ENCODE assay signal across 22 cellular contexts in the genomic region with DNA sequence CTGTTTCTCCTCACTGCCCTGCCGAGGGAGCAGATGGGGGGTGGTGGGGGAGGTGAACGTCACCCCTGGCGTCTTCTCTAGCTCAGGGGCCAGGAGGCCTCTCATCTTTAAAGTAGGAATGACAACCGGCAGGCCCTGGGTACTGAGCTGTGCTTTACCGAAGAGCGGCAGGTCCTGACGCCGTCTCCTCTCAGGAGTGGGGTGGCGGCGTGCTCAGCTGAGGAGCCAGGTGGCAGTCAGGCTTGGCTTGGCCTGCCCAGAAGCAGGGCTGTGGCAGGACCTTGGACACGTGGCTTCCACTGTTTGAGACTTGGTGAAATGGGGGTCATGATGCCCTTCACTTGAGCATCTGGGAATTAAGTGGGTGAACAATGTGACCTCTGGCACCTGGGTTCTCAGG. TPM values are rescaled to one million over a fixed set of nuclear protein-coding genes. Genes with fewer than 3 reads are reported as not detected.
DNase-seq lines count a peak whose midpoint lies in the region; ATAC-seq, FAIRE-seq and TF ChIP-seq lines count a peak whose summit lies in the region.
"Had no signal": no experiment of that assay in that cellular context is flagged by ENCODE, and none has a peak within 500 bp of the region (broad histone marks: within the 10 kb centered on the region; RNA-seq: fewer than 3 reads in every experiment).

No MANE protein-coding gene starts in this region.

- TF ChIP-seq CTCF in chondrocyte (IDR thresholded peaks at IDR 0.05) (no peak), neural progenitor cell (IDR thresholded peaks at IDR 0.05) (no peak)

- H3K79me2 ChIP-seq in neural progenitor cell (ENCODE audit: low read depth) = peaks cover 49% of the 10 kb centered on the region

- H4K20me1 ChIP-seq in neural progenitor cell (ENCODE audit: low read depth) = peaks cover 15% of the 10 kb centered on the region

- no peaks in the 10 kb centered on the region for H3K27me3 ChIP-seq in neural progenitor cell

- H3K36me3 Mint-ChIP-seq in activated CD4-positive, alpha-beta T cell treated with anti-CD3 and anti-CD28 coated beads for 36 hours (ENCODE audit: low read depth) = peaks cover 45% of the 10 kb centered on the region
- H3K36me3 Mint-ChIP-seq in T-cell (peaks cover 22% of the 10 kb centered on the region), chondrocyte (ENCODE audit: low read depth) (peaks cover 18% of the 10 kb centered on the region), neural progenitor cell (peaks cover 18% of the 10 kb centered on the region)

- peaks cover 9% of the 10 kb centered on the region for H3K4me1 ChIP-seq in neural progenitor cell

- POLR2A ChIA-PET in activated CD4-positive, alpha-beta T cell treated with anti-CD3 and anti-CD28 coated beads for 36 hours (lab: Charles Lee) = no interaction called here
- POLR2A ChIA-PET in T-cell (lab: Charles Lee) = no interaction called here

- intact Hi-C loops in activated CD4-positive, alpha-beta T cell treated with anti-CD3 and anti-CD28 coated beads for 36 hours (cut with DNase I, micrococcal nuclease) = loop anchor here in 1 of 2 experiments (5.0 kb wide), 1 partner anchor 1463 kb away; the partner anchor contains the start of genes CEP104 and DFFB

- no peak for DNase-seq in activated CD4-positive, alpha-beta T cell treated with anti-CD3 and anti-CD28 coated beads for 36 hours
- no peak for DNase-seq in activated CD4-positive, alpha-beta T cell treated with anti-CD3 and anti-CD28 coated beads for 48 hours
- DNase-seq in T-cell (no peak), chondrocyte (ENCODE audit: low spot score) (no peak), neural progenitor cell (ENCODE audit: low spot score) (no peak), GM19239 (ENCODE audit: insufficient read length, low spot score) (no peak), nucleus accumbens (lab: John Stamatoyannopoulos, UW) (no peak)
- DNase-seq: 8988T; islet precursor cell; NCI-H1417 treated with DMSO at 0.1 percent for 48 hours; OCI-M1; posterior cingulate gyrus; SHP77 treated with DMSO at 0.1 percent for 48 hours; stimulated activated CD4-positive, alpha-beta T cell treated with anti-CD3 and anti-CD28 coated beads, Interleukin-4, amount 100 ng/mL, for 1 hour had no signal

- peaks cover 8% of the 10 kb centered on the region for H3F3A ChIP-seq in neural progenitor cell (ENCODE audit: low read depth)

- H3K27ac ChIP-seq in neural progenitor cell = no peak overlapping the region

- ATAC-seq in activated CD4-positive, alpha-beta T cell treated with anti-CD3 and anti-CD28 coated beads for 36 hours = no peak
- ATAC-seq in T-cell (replicated peaks in 1 of 4) (no peak), SK-N-SH treated with all-trans-retinoic acid at 6 μM for 48 hours (no peak)
- ATAC-seq: GM23338 had no signal

- CTCF ChIA-PET in activated CD4-positive, alpha-beta T cell treated with anti-CD3 and anti-CD28 coated beads for 36 hours (lab: Charles Lee) = no interaction called here
- CTCF ChIA-PET in T-cell (lab: Charles Lee) = no interaction called here

- no peaks in the 10 kb centered on the region for H3K9me3 ChIP-seq in neural progenitor cell (ENCODE audit: low read depth)

- FAIRE-seq in GM19239 (lab: Jason Lieb, UNC) = no peak
- FAIRE-seq: colon, HTR-8/SVneo, urothelium cell line had no signal

- no peaks in the 10 kb centered on the region for H3K36me3 ChIP-seq in neural progenitor cell

- H3K4me2 ChIP-seq in neural progenitor cell = no peak overlapping the region
- H3K4me2 ChIP-seq: GM23338 had no signal

- no peaks in the 10 kb centered on the region for H3K9me3 Mint-ChIP-seq in activated CD4-positive, alpha-beta T cell treated with anti-CD3 and anti-CD28 coated beads for 36 hours (ENCODE audit: low read depth)
- H3K9me3 Mint-ChIP-seq in T-cell = no peaks in the 10 kb centered on the region
- H3K9me3 Mint-ChIP-seq in chondrocyte (ENCODE audit: low read depth) = no peaks in the 10 kb centered on the region
- H3K9me3 Mint-ChIP-seq in neural progenitor cell = no peaks in the 10 kb centered on the region
- H3K9me3 Mint-ChIP-seq: GM23338; T-helper 1 cell treated with Interleukin-12 subunit alpha and Interleukin-12 subunit beta and Interleukin-4 antibody, amounts not matched to agents 30 μg/mL and 1 μg/mL, for 36 hours had no signal

- H3K4me3 ChIP-seq in neural progenitor cell = no peak overlapping the region
- H3K4me3 ChIP-seq: GM23338, lung had no signal

- H3K9ac ChIP-seq in neural progenitor cell = no peak overlapping the region

- no peaks in the 10 kb centered on the region for H3K27me3 Mint-ChIP-seq in activated CD4-positive, alpha-beta T cell treated with anti-CD3 and anti-CD28 coated beads for 36 hours
- H3K27me3 Mint-ChIP-seq in T-cell (no peaks in the 10 kb centered on the region), chondrocyte (ENCODE audit: low read depth) (no peaks in the 10 kb centered on the region), neural progenitor cell (ENCODE audit: insufficient read depth, low read depth) (peaks cover 6% of the 10 kb centered on the region)
- H3K27me3 Mint-ChIP-seq: B cell had no signal

- H2AFZ ChIP-seq in neural progenitor cell (replicated peaks) = no peak overlapping the region
- H2AFZ ChIP-seq: GM23338 had no signal

- no peak overlapping the region for H3K4me3 Mint-ChIP-seq in activated CD4-positive, alpha-beta T cell treated with anti-CD3 and anti-CD28 coated beads for 36 hours
- H3K4me3 Mint-ChIP-seq in T-cell (peak overlapping the region in 2 of 3 donors; percentile 21 to 84), chondrocyte (ENCODE audit: unreplicated experiment) (no peak overlapping the region), neural progenitor cell (peak overlapping the region; percentile 68)
- H3K4me3 Mint-ChIP-seq: B cell; GM23338; T-helper 1 cell treated with Interleukin-12 subunit alpha and Interleukin-12 subunit beta and Interleukin-4 antibody, amounts not matched to agents 30 μg/mL and 1 μg/mL, for 36 hours had no signal

- H3K4me1 Mint-ChIP-seq in activated CD4-positive, alpha-beta T cell treated with anti-CD3 and anti-CD28 coated beads for 36 hours = peaks cover 39% of the 10 kb centered on the region
- H3K4me1 Mint-ChIP-seq in T-cell = peaks cover 37 to 56% (median 51%) of the 10 kb centered on the region in 3 donors
- H3K4me1 Mint-ChIP-seq in chondrocyte (ENCODE audit: low read depth) = peaks cover 36% of the 10 kb centered on the region
- H3K4me1 Mint-ChIP-seq in neural progenitor cell = peaks cover 24% of the 10 kb centered on the region

- H3K27ac Mint-ChIP-seq in activated CD4-positive, alpha-beta T cell treated with anti-CD3 and anti-CD28 coated beads for 36 hours = peak overlapping the region; percentile 13
- no peak overlapping the region for H3K27ac Mint-ChIP-seq in T-cell
- peak overlapping the region; percentile 12 for H3K27ac Mint-ChIP-seq in chondrocyte (ENCODE audit: unreplicated experiment)
- no peak overlapping the region for H3K27ac Mint-ChIP-seq in neural progenitor cell
- H3K27ac Mint-ChIP-seq: B cell; GM23338; T-helper 1 cell treated with Interleukin-12 subunit alpha and Interleukin-12 subunit beta and Interleukin-4 antibody, amounts not matched to agents 30 μg/mL and 1 μg/mL, for 36 hours had no signal

TF ChIP-seq in SK-N-SH treated with all-trans-retinoic acid at 6 μM for 48 hours, 23 proteins besides CTCF, POLR2A, EP300 and RAD21 (continues in another document):
- TF ChIP-seq RARB (CRISPR knock-in tag; IDR thresholded peaks at IDR 0.05) (no peak), SNAI2 (CRISPR knock-in tag; IDR thresholded peaks at IDR 0.05) (no peak), ZNF8 (CRISPR knock-in tag; IDR thresholded peaks at IDR 0.05) (no peak), ARNTL (CRISPR knock-in tag; IDR thresholded peaks at IDR 0.05; ENCODE audit: borderline replicate concordance, low read depth) (no peak), GLIS3 (CRISPR knock-in tag; IDR thresholded peaks at IDR 0.05) (no peak), ZNF565 (CRISPR knock-in tag; conservative IDR thresholded peaks at IDR 0.05; ENCODE audit: low read depth) (no peak), ZFP3 (CRISPR knock-in tag; IDR thresholded peaks at IDR 0.05) (no peak), PPARA (CRISPR knock-in tag; IDR thresholded peaks at IDR 0.05; ENCODE audit: borderline replicate concordance) (no peak)
- TF ChIP-seq, protein P1, sequence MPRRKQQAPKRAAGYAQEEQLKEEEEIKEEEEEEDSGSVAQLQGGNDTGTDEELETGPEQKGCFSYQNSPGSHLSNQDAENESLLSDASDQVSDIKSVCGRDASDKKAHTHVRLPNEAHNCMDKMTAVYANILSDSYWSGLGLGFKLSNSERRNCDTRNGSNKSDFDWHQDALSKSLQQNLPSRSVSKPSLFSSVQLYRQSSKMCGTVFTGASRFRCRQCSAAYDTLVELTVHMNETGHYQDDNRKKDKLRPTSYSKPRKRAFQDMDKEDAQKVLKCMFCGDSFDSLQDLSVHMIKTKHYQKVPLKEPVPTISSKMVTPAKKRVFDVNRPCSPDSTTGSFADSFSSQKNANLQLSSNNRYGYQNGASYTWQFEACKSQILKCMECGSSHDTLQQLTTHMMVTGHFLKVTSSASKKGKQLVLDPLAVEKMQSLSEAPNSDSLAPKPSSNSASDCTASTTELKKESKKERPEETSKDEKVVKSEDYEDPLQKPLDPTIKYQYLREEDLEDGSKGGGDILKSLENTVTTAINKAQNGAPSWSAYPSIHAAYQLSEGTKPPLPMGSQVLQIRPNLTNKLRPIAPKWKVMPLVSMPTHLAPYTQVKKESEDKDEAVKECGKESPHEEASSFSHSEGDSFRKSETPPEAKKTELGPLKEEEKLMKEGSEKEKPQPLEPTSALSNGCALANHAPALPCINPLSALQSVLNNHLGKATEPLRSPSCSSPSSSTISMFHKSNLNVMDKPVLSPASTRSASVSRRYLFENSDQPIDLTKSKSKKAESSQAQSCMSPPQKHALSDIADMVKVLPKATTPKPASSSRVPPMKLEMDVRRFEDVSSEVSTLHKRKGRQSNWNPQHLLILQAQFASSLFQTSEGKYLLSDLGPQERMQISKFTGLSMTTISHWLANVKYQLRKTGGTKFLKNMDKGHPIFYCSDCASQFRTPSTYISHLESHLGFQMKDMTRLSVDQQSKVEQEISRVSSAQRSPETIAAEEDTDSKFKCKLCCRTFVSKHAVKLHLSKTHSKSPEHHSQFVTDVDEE (CRISPR knock-in tag; IDR thresholded peaks at IDR 0.05) = no peak

RNA-seq across cellular contexts. Expression of gene RER1, which starts 3.1 kb away (rescaled TPM):
- 100 to 1,000 TPM; 146 to 152 TPM for total RNA-seq in activated CD4-positive, alpha-beta T cell treated with anti-CD3 and anti-CD28 coated beads for 36 hours
- 100 to 1,000 TPM in 3 of 5 donors, 10 to 100 TPM in 2; 84.3 to 129 (median 125) TPM for total RNA-seq in T-cell
- 158 to 177 TPM (median 175 TPM) in 3 replicates for total RNA-seq in chondrocyte
- total RNA-seq in neural progenitor cell (ENCODE audit: low replicate concordance) = 39.1 and 42.5 TPM in 2 replicates

RNA-seq across cellular contexts. Expression of gene MORN1, which starts 3.4 kb away (rescaled TPM):
- total RNA-seq in activated CD4-positive, alpha-beta T cell treated with anti-CD3 and anti-CD28 coated beads for 36 hours = 1 to 10 TPM; 5.1 to 6.1 TPM
- total RNA-seq in T-cell (10 to 100 TPM in 3 of 5 donors, 1 to 10 TPM in 2; 8.2 to 17.5 (median 13.2) TPM), chondrocyte (6.7 to 10.0 TPM (median 8.1 TPM) in 3 replicates), neural progenitor cell (ENCODE audit: low replicate concordance) (7.0 and 15.5 TPM in 2 replicates)

RNA-seq across cellular contexts. Expression of gene PEX10, which starts 17.6 kb away (rescaled TPM):
- 10 to 100 TPM; 15.1 to 17.7 TPM for total RNA-seq in activated CD4-positive, alpha-beta T cell treated with anti-CD3 and anti-CD28 coated beads for 36 hours
- 10 to 100 TPM; 11.7 to 13.2 (median 12.2) TPM for total RNA-seq in T-cell
- total RNA-seq in chondrocyte = 20.6 to 33.0 TPM (median 23.4 TPM) in 3 replicates
- total RNA-seq in neural progenitor cell (ENCODE audit: low replicate concordance) = 15.1 and 39.3 TPM in 2 replicates

Comparison
In these comparisons a context has a peak if more than half of its experiments do, and no peak if none do; other contexts are left out.
1. H3K27ac Mint-ChIP-seq: peak in activated CD4-positive, alpha-beta T cell treated with anti-CD3 and anti-CD28 coated beads for 36 hours (single experiment) and chondrocyte (single experiment); none in T-cell (0 of 2) and neural progenitor cell (single experiment).
2. H3K4me3 Mint-ChIP-seq: peak in T-cell (2 of 3) and neural progenitor cell (single experiment); none in activated CD4-positive, alpha-beta T cell treated with anti-CD3 and anti-CD28 coated beads for 36 hours (single experiment) and chondrocyte (single experiment).